In the genomic region with DNA sequence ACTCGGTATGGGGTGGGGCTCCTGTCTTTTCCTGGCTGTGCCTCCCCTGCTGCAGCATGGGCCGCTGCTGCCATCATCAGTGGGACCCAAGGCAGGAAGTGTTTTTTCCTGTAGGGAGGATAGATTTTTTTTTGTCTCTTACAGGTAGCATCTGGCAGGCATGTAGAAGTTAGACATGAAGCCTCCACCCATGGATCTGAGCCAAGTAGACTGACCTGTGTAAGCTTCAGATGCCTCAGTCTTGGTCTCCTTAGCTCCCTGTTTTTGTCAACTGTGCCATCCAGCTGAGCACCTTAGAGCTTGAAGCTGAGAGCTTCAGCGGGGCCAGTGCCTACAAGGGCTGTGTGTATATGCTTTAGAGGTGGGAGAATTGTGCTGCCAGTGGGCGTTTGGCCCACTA, we compare ENCODE assay signal across 1 cellular context.
TF ChIP-seq lines count a peak whose summit lies in the region.

No MANE protein-coding gene starts in this region.

TF ChIP-seq in GM12878, 131 proteins besides CTCF, POLR2A, EP300 and RAD21 (continued from another document):
- TF ChIP-seq GABPA (IDR thresholded peaks at IDR 0.05; ENCODE audit: low read depth), result no peak
- TF ChIP-seq, protein P1, sequence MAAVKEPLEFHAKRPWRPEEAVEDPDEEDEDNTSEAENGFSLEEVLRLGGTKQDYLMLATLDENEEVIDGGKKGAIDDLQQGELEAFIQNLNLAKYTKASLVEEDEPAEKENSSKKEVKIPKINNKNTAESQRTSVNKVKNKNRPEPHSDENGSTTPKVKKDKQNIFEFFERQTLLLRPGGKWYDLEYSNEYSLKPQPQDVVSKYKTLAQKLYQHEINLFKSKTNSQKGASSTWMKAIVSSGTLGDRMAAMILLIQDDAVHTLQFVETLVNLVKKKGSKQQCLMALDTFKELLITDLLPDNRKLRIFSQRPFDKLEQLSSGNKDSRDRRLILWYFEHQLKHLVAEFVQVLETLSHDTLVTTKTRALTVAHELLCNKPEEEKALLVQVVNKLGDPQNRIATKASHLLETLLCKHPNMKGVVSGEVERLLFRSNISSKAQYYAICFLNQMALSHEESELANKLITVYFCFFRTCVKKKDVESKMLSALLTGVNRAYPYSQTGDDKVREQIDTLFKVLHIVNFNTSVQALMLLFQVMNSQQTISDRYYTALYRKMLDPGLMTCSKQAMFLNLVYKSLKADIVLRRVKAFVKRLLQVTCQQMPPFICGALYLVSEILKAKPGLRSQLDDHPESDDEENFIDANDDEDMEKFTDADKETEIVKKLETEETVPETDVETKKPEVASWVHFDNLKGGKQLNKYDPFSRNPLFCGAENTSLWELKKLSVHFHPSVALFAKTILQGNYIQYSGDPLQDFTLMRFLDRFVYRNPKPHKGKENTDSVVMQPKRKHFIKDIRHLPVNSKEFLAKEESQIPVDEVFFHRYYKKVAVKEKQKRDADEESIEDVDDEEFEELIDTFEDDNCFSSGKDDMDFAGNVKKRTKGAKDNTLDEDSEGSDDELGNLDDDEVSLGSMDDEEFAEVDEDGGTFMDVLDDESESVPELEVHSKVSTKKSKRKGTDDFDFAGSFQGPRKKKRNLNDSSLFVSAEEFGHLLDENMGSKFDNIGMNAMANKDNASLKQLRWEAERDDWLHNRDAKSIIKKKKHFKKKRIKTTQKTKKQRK (IDR thresholded peaks at IDR 0.05; ENCODE audit: low read depth, low read length), result no peak
- no peak for TF ChIP-seq NR2C1 (IDR thresholded peaks at IDR 0.05)
- no peak for TF ChIP-seq POLR2AphosphoS2 (IDR thresholded peaks at IDR 0.05; ENCODE audit: low read depth, low read length)
- TF ChIP-seq, protein P2, sequence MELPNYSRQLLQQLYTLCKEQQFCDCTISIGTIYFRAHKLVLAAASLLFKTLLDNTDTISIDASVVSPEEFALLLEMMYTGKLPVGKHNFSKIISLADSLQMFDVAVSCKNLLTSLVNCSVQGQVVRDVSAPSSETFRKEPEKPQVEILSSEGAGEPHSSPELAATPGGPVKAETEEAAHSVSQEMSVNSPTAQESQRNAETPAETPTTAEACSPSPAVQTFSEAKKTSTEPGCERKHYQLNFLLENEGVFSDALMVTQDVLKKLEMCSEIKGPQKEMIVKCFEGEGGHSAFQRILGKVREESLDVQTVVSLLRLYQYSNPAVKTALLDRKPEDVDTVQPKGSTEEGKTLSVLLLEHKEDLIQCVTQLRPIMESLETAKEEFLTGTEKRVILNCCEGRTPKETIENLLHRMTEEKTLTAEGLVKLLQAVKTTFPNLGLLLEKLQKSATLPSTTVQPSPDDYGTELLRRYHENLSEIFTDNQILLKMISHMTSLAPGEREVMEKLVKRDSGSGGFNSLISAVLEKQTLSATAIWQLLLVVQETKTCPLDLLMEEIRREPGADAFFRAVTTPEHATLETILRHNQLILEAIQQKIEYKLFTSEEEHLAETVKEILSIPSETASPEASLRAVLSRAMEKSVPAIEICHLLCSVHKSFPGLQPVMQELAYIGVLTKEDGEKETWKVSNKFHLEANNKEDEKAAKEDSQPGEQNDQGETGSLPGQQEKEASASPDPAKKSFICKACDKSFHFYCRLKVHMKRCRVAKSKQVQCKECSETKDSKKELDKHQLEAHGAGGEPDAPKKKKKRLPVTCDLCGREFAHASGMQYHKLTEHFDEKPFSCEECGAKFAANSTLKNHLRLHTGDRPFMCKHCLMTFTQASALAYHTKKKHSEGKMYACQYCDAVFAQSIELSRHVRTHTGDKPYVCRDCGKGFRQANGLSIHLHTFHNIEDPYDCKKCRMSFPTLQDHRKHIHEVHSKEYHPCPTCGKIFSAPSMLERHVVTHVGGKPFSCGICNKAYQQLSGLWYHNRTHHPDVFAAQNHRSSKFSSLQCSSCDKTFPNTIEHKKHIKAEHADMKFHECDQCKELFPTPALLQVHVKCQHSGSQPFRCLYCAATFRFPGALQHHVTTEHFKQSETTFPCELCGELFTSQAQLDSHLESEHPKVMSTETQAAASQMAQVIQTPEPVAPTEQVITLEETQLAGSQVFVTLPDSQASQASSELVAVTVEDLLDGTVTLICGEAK (IDR thresholded peaks at IDR 0.05; ENCODE audit: borderline replicate concordance), result no peak
- no peak for TF ChIP-seq YY1 (IDR thresholded peaks at IDR 0.05; ENCODE audit: low read depth, low read length)
